14 cellular contexts compared by ENCODE assay signal in the genomic region with DNA sequence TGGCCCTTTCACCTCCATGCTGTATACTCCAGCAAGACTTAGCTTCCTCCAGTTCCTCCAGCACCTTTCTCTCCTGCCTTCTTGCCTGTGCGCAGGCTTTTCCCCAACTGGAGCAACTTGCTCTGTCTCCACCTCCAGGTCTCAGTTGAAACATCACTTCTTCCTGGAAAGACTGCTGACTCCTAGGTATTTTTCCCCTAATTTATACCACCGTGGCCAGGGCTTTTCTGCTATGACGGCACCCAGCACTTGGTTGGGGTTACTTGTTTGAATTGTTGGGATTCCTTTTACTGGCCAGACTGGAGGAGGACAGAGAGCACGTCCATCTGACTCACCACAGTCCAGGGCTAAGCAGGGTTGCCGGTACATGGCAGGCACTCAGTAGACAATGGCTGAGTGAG.
A peak's percentile ranks its signal among the peaks of the same experiment; 100 is the strongest.
DNase-seq lines count a peak whose midpoint lies in the region; ATAC-seq and TF ChIP-seq lines count a peak whose summit lies in the region.
"Had no signal": no experiment of that assay in that cellular context is flagged by ENCODE, and none has a peak within 500 bp of the region (broad histone marks: within the 10 kb centered on the region; RNA-seq: fewer than 3 reads in every experiment).

No MANE protein-coding gene starts in this region.

- peaks cover 3% of the 10 kb centered on the region for H3K9me3 Mint-ChIP-seq in activated CD8-positive, alpha-beta T cell treated with anti-CD3 and anti-CD28 coated beads for 36 hours

- H2BK15ac ChIP-seq in mesenchymal stem cell (ENCODE audit: low read depth, poor library complexity, severe bottlenecking): no peak overlapping the region

- peaks cover 0 to 11% of the 10 kb centered on the region in 2 experiments for H3K36me3 ChIP-seq in mesenchymal stem cell (ENCODE audit: control insufficient read depth in 1 of 2, insufficient read depth in 2 of 2, low read depth in 1 of 2, low read length in 2 of 2)
- H3K36me3 ChIP-seq: BLaER1 treated with 17β-estradiol and CSF1 and Interleukin-3, amounts not matched to agents 10 nM and 100 nM had no signal

- intact Hi-C loops in activated CD8-positive, alpha-beta T cell treated with anti-CD3 and anti-CD28 coated beads for 36 hours (cut with micrococcal nuclease): no loop called here

- in situ Hi-C loops in astrocyte of the spinal cord (cut with HindIII; ENCODE audit: low sequenced_read_pairs): no loop called here

- peaks cover 50% of the 10 kb centered on the region for H3K27me3 Mint-ChIP-seq in activated CD8-positive, alpha-beta T cell treated with anti-CD3 and anti-CD28 coated beads for 36 hours

- no peak overlapping the region for H3K18ac ChIP-seq in mesenchymal stem cell (ENCODE audit: low read depth in 1 of 2, low read length in 2 of 2)

- H3K27me3 ChIP-seq in mesenchymal stem cell (ENCODE audit: control insufficient read depth in 1 of 2, insufficient read depth in 1 of 2, low read length in 2 of 2): peaks cover 0 to 90% of the 10 kb centered on the region in 2 experiments

- POLR2A ChIA-PET in activated CD8-positive, alpha-beta T cell treated with anti-CD3 and anti-CD28 coated beads for 36 hours (lab: Charles Lee): interaction anchor here (1.2 kb wide), 1 partner anchor 815 kb away, joined by 3 read pairs; no protein-coding TSS in a partner anchor

- peak overlapping the region; percentile 23 for H3K4me2 ChIP-seq in mesenchymal stem cell (ENCODE audit: low read length, poor library complexity, severe bottlenecking)

- H3K4me1 ChIP-seq in mesenchymal stem cell (ENCODE audit: control insufficient read depth, insufficient read depth, low read depth, low read length): peaks cover 23% of the 10 kb centered on the region

- peaks cover 20% of the 10 kb centered on the region for H3K4me1 Mint-ChIP-seq in activated CD8-positive, alpha-beta T cell treated with anti-CD3 and anti-CD28 coated beads for 36 hours (ENCODE audit: low read depth)

- peak; percentile 7 for TF ChIP-seq CTCF in astrocyte of the spinal cord (IDR thresholded peaks at IDR 0.05; ENCODE audit: low read depth, low read length)
- no peak for TF ChIP-seq CTCF in activated CD8-positive, alpha-beta T cell treated with anti-CD3 and anti-CD28 coated beads for 36 hours (IDR thresholded peaks at IDR 0.05)

- no peak overlapping the region for H2BK120ac ChIP-seq in mesenchymal stem cell (ENCODE audit: low read depth, low read length)

- peak overlapping the region; percentile 85 for H3K27ac ChIP-seq in mesenchymal stem cell (ENCODE audit: low read length, poor library complexity, severe bottlenecking)
- H3K27ac ChIP-seq: BLaER1 treated with 17β-estradiol and CSF1 and Interleukin-3, amounts not matched to agents 10 nM and 100 nM had no signal

- CTCF ChIA-PET in activated CD8-positive, alpha-beta T cell treated with anti-CD3 and anti-CD28 coated beads for 36 hours (lab: Charles Lee): interaction anchor here (1.0 to 1.1 kb wide), 2 partner anchors 8 to 136 kb away, joined by 3 read pairs; no protein-coding TSS in a partner anchor

- H2AFZ ChIP-seq in mesenchymal stem cell (ENCODE audit: low read depth, low read length): no peak overlapping the region

- peaks cover 3% of the 10 kb centered on the region for H3K9me3 ChIP-seq in mesenchymal stem cell (ENCODE audit: control insufficient read depth, low read length)

- H3K23ac ChIP-seq in mesenchymal stem cell (ENCODE audit: low read length in 2 of 2): no peak overlapping the region

- peaks cover 23% of the 10 kb centered on the region for H3K79me1 ChIP-seq in mesenchymal stem cell (replicated peaks; ENCODE audit: low read length, poor library complexity, severe bottlenecking)

- no peak overlapping the region for H3K14ac ChIP-seq in mesenchymal stem cell (ENCODE audit: low read length in 2 of 2)

- H3K4me3 ChIP-seq in astrocyte of the spinal cord (ENCODE audit: low read depth, low read length) (no peak overlapping the region), mesenchymal stem cell (ENCODE audit: insufficient read depth in 1 of 2, low read depth in 1 of 2, low read length in 2 of 2) (no peak overlapping the region)
- H3K4me3 ChIP-seq: BLaER1 treated with 17β-estradiol and CSF1 and Interleukin-3, amounts not matched to agents 10 nM and 100 nM had no signal

- H3K4me3 Mint-ChIP-seq in activated CD8-positive, alpha-beta T cell treated with anti-CD3 and anti-CD28 coated beads for 36 hours: no peak overlapping the region

- no peaks in the 10 kb centered on the region for H3K36me3 Mint-ChIP-seq in activated CD8-positive, alpha-beta T cell treated with anti-CD3 and anti-CD28 coated beads for 36 hours (ENCODE audit: low read depth)

- no peak overlapping the region for H3K9ac ChIP-seq in mesenchymal stem cell (ENCODE audit: low read length)
- H3K9ac ChIP-seq: BLaER1 treated with 17β-estradiol and CSF1 and Interleukin-3, amounts not matched to agents 10 nM and 100 nM had no signal

- no peak for ATAC-seq in activated CD8-positive, alpha-beta T cell treated with anti-CD3 and anti-CD28 coated beads for 36 hours
- no peak for ATAC-seq in GM21447 (IDR thresholded peaks at IDR 0.05; ENCODE audit: unreplicated experiment)
- ATAC-seq: esophagus mucosa had no signal

- DNase-seq in AG08395 (ENCODE audit: low spot score) (peak; percentile 80), HT-29 (ENCODE audit: low spot score) (peak; percentile 14), astrocyte of the spinal cord (ENCODE audit: low read depth, low spot score) (peak; percentile 61), mesenchymal stem cell (peak; percentile 86), SIG-M5 (lab: John Stamatoyannopoulos, UW) (no peak)
- no peak for DNase-seq in effector CD4-positive, alpha-beta T cell
- no peak for DNase-seq in activated CD8-positive, alpha-beta T cell treated with anti-CD3 and anti-CD28 coated beads for 36 hours
- DNase-seq: amniotic stem cell, left cardiac atrium, NCI-H446, posterior cingulate gyrus had no signal

- H4K8ac ChIP-seq in mesenchymal stem cell (ENCODE audit: low read length): no peak overlapping the region

- H2BK5ac ChIP-seq in mesenchymal stem cell (ENCODE audit: low read depth, low read length, poor library complexity, severe bottlenecking): no peak overlapping the region

- H2AK5ac ChIP-seq in mesenchymal stem cell (ENCODE audit: low read length, severe bottlenecking): peak overlapping the region; percentile 19

- no peak overlapping the region for H4K91ac ChIP-seq in mesenchymal stem cell (ENCODE audit: low read length)

- no peak overlapping the region for H3K4ac ChIP-seq in mesenchymal stem cell (ENCODE audit: low read depth in 1 of 2, low read length in 2 of 2)

- H3K27ac Mint-ChIP-seq in activated CD8-positive, alpha-beta T cell treated with anti-CD3 and anti-CD28 coated beads for 36 hours: no peak overlapping the region

- no peak overlapping the region for H2BK12ac ChIP-seq in mesenchymal stem cell (ENCODE audit: low read length in 2 of 2)

- WGBS in mesenchymal stem cell: 17% methylated on average over 5 of the region's 5 CpGs

Comparison
In these comparisons a context has a peak if more than half of its experiments do, and no peak if none do; other contexts are left out.
1. DNase-seq: peak in AG08395 (single experiment), HT-29 (single experiment), astrocyte of the spinal cord (single experiment) and mesenchymal stem cell (single experiment); none in effector CD4-positive, alpha-beta T cell (single experiment), SIG-M5 (single experiment) and activated CD8-positive, alpha-beta T cell treated with anti-CD3 and anti-CD28 coated beads for 36 hours (single experiment).